1 cellular context compared by ENCODE assay signal in the genomic region with DNA sequence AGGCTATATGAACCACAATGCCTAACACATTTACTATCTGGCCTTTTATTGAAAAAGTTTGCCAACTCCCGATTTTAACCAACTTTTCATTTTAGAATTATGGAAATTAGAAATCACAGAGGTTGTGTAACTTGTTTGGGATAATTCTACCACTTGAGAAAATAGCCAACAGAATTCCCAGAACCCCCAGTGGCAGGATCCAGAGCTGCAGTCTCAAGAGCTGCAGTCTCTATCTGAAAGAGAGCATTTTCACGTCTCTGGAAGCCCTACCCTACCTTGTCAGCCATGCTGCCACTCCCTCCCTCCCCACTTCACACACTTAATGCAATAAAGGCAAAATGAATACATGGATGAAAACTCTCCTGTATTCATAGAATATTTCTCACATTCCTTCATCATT.
TF ChIP-seq lines count a peak whose summit lies in the region.

No MANE protein-coding gene starts in this region.

TF ChIP-seq in SK-N-SH treated with all-trans-retinoic acid at 6 μM for 48 hours, 23 proteins besides CTCF, POLR2A, EP300 and RAD21 (continued from another document):
- no peak for TF ChIP-seq CSRNP3 (CRISPR knock-in tag; IDR thresholded peaks at IDR 0.05)
- TF ChIP-seq PPARA (CRISPR knock-in tag; IDR thresholded peaks at IDR 0.05; ENCODE audit: borderline replicate concordance): no peak
- TF ChIP-seq ARNTL (CRISPR knock-in tag; IDR thresholded peaks at IDR 0.05; ENCODE audit: borderline replicate concordance, low read depth): no peak
- TF ChIP-seq TCF4 (CRISPR knock-in tag; IDR thresholded peaks at IDR 0.05; ENCODE audit: borderline replicate concordance): no peak
- no peak for TF ChIP-seq ZC3H10 (CRISPR knock-in tag; IDR thresholded peaks at IDR 0.05)
